12 cellular contexts compared by ENCODE assay signal in genomic region chr3:31165399-31165860, GRCh38.
DNase-seq lines count a peak whose midpoint lies in the region; ATAC-seq and TF ChIP-seq lines count a peak whose summit lies in the region.
"Had no signal": no experiment of that assay in that cellular context is flagged by ENCODE, and none has a peak within 500 bp of the region (broad histone marks: within the 10 kb centered on the region; RNA-seq: fewer than 3 reads in every experiment).

No MANE protein-coding gene starts in this region.

- intact Hi-C loops in PC-3 (cut with micrococcal nuclease) (loop anchor here (5.0 to 10.0 kb wide), 2 partner anchors 279 to 602 kb away; no protein-coding TSS in a partner anchor), left cardiac atrium (cut with DNase I) (no loop called here)

- CTCF ChIA-PET in PC-3 (lab: Charles Lee) = interaction anchor here (0.6 kb wide), 1 partner anchor 59 kb away, joined by 6 read pairs; no protein-coding TSS in a partner anchor

- no peak overlapping the region for H3K9ac ChIP-seq in PC-3 (ENCODE audit: low read length)

- no peaks in the 10 kb centered on the region for H3K79me2 ChIP-seq in PC-3 (ENCODE audit: low read length)

- H3K27ac ChIP-seq in PC-3 (ENCODE audit: low read length) = peak overlapping the region; percentile 52
- no peak overlapping the region for H3K27ac ChIP-seq in effector memory CD4-positive, alpha-beta T cell (ENCODE audit: insufficient read depth, low read length, poor library complexity, severe bottlenecking)
- H3K27ac ChIP-seq: foreskin keratinocyte had no signal

- no peaks in the 10 kb centered on the region for H4K20me1 ChIP-seq in PC-3 (ENCODE audit: low read length)

- peak overlapping the region; percentile 11; the same call in 1 of the 2 replicates for H2AFZ ChIP-seq in PC-3 (ENCODE audit: low read length)

- no peak for ATAC-seq in PC-3
- peak; percentile 86 to 95 for ATAC-seq in left cardiac atrium
- ATAC-seq in HG02571 (IDR thresholded peaks at IDR 0.05; ENCODE audit: unreplicated experiment) = no peak
- ATAC-seq in stimulated activated naive CD8-positive, alpha-beta T cell treated with anti-CD3 and anti-CD28 coated beads, Interleukin-15, Interleukin-2, amounts not matched to agents 100 U/mL and 50 U/mL, for 24 hours = no peak

- H3K9me3 ChIP-seq in PC-3 (ENCODE audit: low read length) = no peaks in the 10 kb centered on the region
- H3K9me3 ChIP-seq in effector memory CD4-positive, alpha-beta T cell (ENCODE audit: control insufficient read depth, low read length) = no peaks in the 10 kb centered on the region

- POLR2A ChIA-PET in PC-3 (lab: Charles Lee; ENCODE audit: unreplicated experiment) = interaction anchor here (0.6 kb wide), 1 partner anchor 27 kb away, joined by 3 read pairs; no protein-coding TSS in a partner anchor

- H3K4me3 ChIP-seq in PC-3 (ENCODE audit: low read length) (peak overlapping the region; percentile 19; the same call in 1 of the 2 replicates), retinal pigment epithelial cell (ENCODE audit: low read length) (peak overlapping the region; percentile 15)
- H3K4me3 ChIP-seq in effector memory CD4-positive, alpha-beta T cell (ENCODE audit: insufficient read depth, low read depth, low read length, poor library complexity, severe bottlenecking) = no peak overlapping the region

- H3F3A ChIP-seq in PC-3 (ENCODE audit: low read length, unreplicated experiment) = no peaks in the 10 kb centered on the region

- H3K4me2 ChIP-seq in PC-3 (ENCODE audit: low read length) = peak overlapping the region; percentile 71

- H3K9me2 ChIP-seq in PC-3 (replicated peaks; ENCODE audit: low read length) = no peaks in the 10 kb centered on the region

- no peaks in the 10 kb centered on the region for H3K27me3 ChIP-seq in PC-3 (ENCODE audit: low read length)
- no peaks in the 10 kb centered on the region for H3K27me3 ChIP-seq in effector memory CD4-positive, alpha-beta T cell (replicated peaks; ENCODE audit: control insufficient read depth, insufficient read depth, low read length, poor library complexity, severe bottlenecking)
- H3K27me3 ChIP-seq: foreskin keratinocyte had no signal

- H3K4me1 ChIP-seq in PC-3 (ENCODE audit: insufficient read depth, low read length) = peaks cover 28% of the 10 kb centered on the region
- H3K4me1 ChIP-seq in effector memory CD4-positive, alpha-beta T cell (ENCODE audit: control insufficient read depth, insufficient read depth, low read length, poor library complexity, severe bottlenecking) = no peaks in the 10 kb centered on the region

- DNase-seq in M059J (ENCODE audit: low read depth) = peak; percentile 12
- no peak for DNase-seq in PC-3
- DNase-seq in left cardiac atrium = no peak
- DNase-seq in retinal pigment epithelial cell (ENCODE audit: low read depth) = no peak
- DNase-seq in stimulated activated naive CD8-positive, alpha-beta T cell treated with anti-CD3 and anti-CD28 coated beads, Interleukin-15, Interleukin-2, amounts not matched to agents 100 U/mL and 50 U/mL, for 24 hours = no peak
- no peak for DNase-seq in activated naive CD4-positive, alpha-beta T cell (lab: John Stamatoyannopoulos, UW)
- no peak for DNase-seq in effector memory CD4-positive, alpha-beta T cell
- DNase-seq: activated CD4-positive, alpha-beta T cell treated with anti-CD3 and anti-CD28 coated beads, Interleukin-2, amount 50 U/mL, for 48 hours; activated naive CD8-positive, alpha-beta T cell treated with anti-CD3 and anti-CD28 coated beads, Interleukin-2, amount 10 ng/mL, durations not matched to agents 7 days and 5 days; NCI-H1930 had no signal

- no peaks in the 10 kb centered on the region for H3K36me3 ChIP-seq in PC-3 (ENCODE audit: low read depth, low read length)
- no peaks in the 10 kb centered on the region for H3K36me3 ChIP-seq in effector memory CD4-positive, alpha-beta T cell (ENCODE audit: control insufficient read depth, insufficient read depth, low read length)

- TF ChIP-seq CTCF in PC-3 (conservative IDR thresholded peaks at IDR 0.05; ENCODE audit: low read depth, low read length) (no peak), retinal pigment epithelial cell (conservative IDR thresholded peaks at IDR 0.05; ENCODE audit: low read depth, low read length) (no peak)

- no TSS peak for BruUV-seq in PC-3 (replicated peaks; lab: Mats Ljungman, UMichigan)

Comparison
In these comparisons a context has a peak if more than half of its experiments do, and no peak if none do; other contexts are left out.
1. ATAC-seq: peak in left cardiac atrium (2 of 2); none in PC-3 (single experiment), HG02571 (single experiment) and stimulated activated naive CD8-positive, alpha-beta T cell treated with anti-CD3 and anti-CD28 coated beads, Interleukin-15, Interleukin-2, amounts not matched to agents 100 U/mL and 50 U/mL, for 24 hours (single experiment).